In the genomic region with DNA sequence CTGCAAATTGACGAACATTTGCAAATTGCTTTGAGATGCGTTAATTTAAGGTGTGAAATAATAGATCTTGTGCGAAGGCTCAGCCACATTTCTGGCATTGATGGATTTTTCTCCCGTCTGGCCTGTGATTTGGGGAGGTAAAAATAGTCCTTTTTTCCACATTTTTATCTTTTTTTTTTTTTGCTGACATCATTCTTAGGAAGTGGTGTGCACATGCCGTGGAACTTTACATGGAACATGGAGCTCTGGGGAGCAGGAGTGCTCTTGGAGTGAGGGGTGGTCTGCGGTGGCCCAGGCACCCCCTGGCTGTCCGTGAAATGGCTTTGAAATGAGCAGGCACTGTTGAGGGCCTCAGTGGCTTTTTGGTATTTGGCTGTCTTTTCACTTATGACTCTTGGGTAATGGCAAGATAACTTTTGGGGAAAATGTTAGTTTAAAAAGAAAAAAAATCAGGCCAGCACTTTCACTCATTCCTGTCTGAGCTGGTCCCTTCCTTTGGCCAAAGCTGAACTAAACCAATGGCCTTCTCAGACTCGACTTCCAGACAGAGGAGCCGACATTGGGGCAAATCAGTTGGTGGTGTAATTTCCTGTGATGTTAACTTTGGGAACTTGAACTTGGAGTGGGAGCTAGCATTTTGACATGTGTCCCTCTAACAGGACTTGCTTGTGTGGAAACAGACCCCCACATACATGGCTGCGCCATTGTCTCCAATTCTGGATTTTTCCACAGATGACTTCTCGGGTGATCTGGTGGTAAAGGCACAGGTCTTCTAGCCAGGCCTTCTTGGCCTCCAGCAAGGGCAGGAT, we compare ENCODE assay signal across 9 cellular contexts. TPM values are rescaled to one million over a fixed set of nuclear protein-coding genes. Genes with fewer than 3 reads are reported as not detected.
DNase-seq lines count a peak whose midpoint lies in the region; TF ChIP-seq lines count a peak whose summit lies in the region.
"Had no signal": no experiment of that assay in that cellular context is flagged by ENCODE, and none has a peak within 500 bp of the region (broad histone marks: within the 10 kb centered on the region; RNA-seq: fewer than 3 reads in every experiment).

No MANE protein-coding gene starts in this region.

- WGBS in transverse colon (ENCODE audit: low coverage in 1 of 2), 2 donors = 79 to 91% methylated on average over 7 to 11 of the region's 11 CpGs
- 74 to 83% (median 75%) methylated on average over 11 of the region's 11 CpGs for WGBS in ovary, 3 donors

- H3K9ac ChIP-seq in muscle layer of colon (ENCODE audit: low read length) = no peak overlapping the region

- no peak for DNase-seq in NB4 (ENCODE audit: low read depth)
- no peak for DNase-seq in transverse colon
- DNase-seq in foreskin melanocyte = no peak
- no peak for DNase-seq in hypothalamus (lab: John Stamatoyannopoulos, UW)
- DNase-seq in ovary = no peak
- no peak for DNase-seq in NCI-H146 treated with DMSO at 0.1 percent for 48 hours (lab: John Stamatoyannopoulos, UW; ENCODE audit: unreplicated experiment)
- DNase-seq: stimulated activated CD4-positive, alpha-beta T cell treated with anti-CD3 and anti-CD28 coated beads, Interleukin-1b, Interleukin-23, amount 100 ng/mL, for 48 hours had no signal

- H3K27ac ChIP-seq in cingulate gyrus (ENCODE audit: low read depth, low read length) (peak overlapping the region; percentile 60), muscle layer of colon (ENCODE audit: low read depth, low read length) (peak overlapping the region; percentile 4), transverse colon (peak overlapping the region; percentile 83 to 95 (median 92)), ovary (no peak overlapping the region)

- in situ Hi-C loops in transverse colon (cut with MboI; ENCODE audit: low pct_ligation_motif_present in 1 of 4, low pct_unique_long_range_greater_than_20kb in 1 of 4, low sequenced_read_pairs in 3 of 4) = no loop called here

- intact Hi-C loops in transverse colon (cut with DNase I; ENCODE audit: low total_unique reads) = no loop called here
- intact Hi-C loops in ovary (cut with DNase I) = no loop called here

- TF ChIP-seq EP300 in transverse colon (IDR thresholded peaks at IDR 0.05; ENCODE audit: low read depth) (no peak), ovary (IDR thresholded peaks at IDR 0.05) (no peak)

- peak overlapping the region; percentile 32 for H3K4me3 ChIP-seq in NB4 (ENCODE audit: low read depth, low read length)
- H3K4me3 ChIP-seq in muscle layer of colon (ENCODE audit: low read depth in 1 of 2, low read length in 2 of 2) = no peak overlapping the region
- no peak overlapping the region for H3K4me3 ChIP-seq in transverse colon
- no peak overlapping the region for H3K4me3 ChIP-seq in ovary

- no peaks in the 10 kb centered on the region for H3K9me3 ChIP-seq in muscle layer of colon (ENCODE audit: low read length)
- no peaks in the 10 kb centered on the region for H3K9me3 ChIP-seq in transverse colon
- H3K9me3 ChIP-seq in ovary = no peaks in the 10 kb centered on the region

- TF ChIP-seq POLR2A in NB4 (IDR thresholded peaks at IDR 0.05; ENCODE audit: extremely low read depth, insufficient read length) = no peak
- TF ChIP-seq POLR2A in transverse colon (IDR thresholded peaks at IDR 0.05) = no peak
- no peak for TF ChIP-seq POLR2A in ovary (IDR thresholded peaks at IDR 0.05)

- TF ChIP-seq CTCF in NB4 (IDR thresholded peaks at IDR 0.05; ENCODE audit: low read depth, low read length) = no peak
- no peak for TF ChIP-seq CTCF in transverse colon (IDR thresholded peaks at IDR 0.05)
- no peak for TF ChIP-seq CTCF in ovary (IDR thresholded peaks at IDR 0.05)

- no peaks in the 10 kb centered on the region for H3K36me3 ChIP-seq in muscle layer of colon (ENCODE audit: insufficient read depth, low read length)
- H3K36me3 ChIP-seq in transverse colon = no peaks in the 10 kb centered on the region
- no peaks in the 10 kb centered on the region for H3K36me3 ChIP-seq in ovary

- H3K4me1 ChIP-seq in muscle layer of colon (ENCODE audit: insufficient read depth, low read length) (peaks cover 53% of the 10 kb centered on the region), transverse colon (peaks cover 26 to 83% (median 58%) of the 10 kb centered on the region in 4 donors), ovary (ENCODE audit: insufficient read depth) (peaks cover 21% of the 10 kb centered on the region)

- H3K27me3 ChIP-seq in muscle layer of colon (ENCODE audit: control insufficient read depth in 1 of 2, insufficient read depth in 2 of 2, low read length in 2 of 2) (no peaks in the 10 kb centered on the region), transverse colon (no peaks in the 10 kb centered on the region), ovary (no peaks in the 10 kb centered on the region)

RNA-seq across cellular contexts. Expression of a gene that starts 4.2 kb away (rescaled TPM):
- total RNA-seq in transverse colon = 10 to 100 TPM; 12.3 to 31.1 (median 21.6) TPM
- total RNA-seq in ovary = 10 to 100 TPM in 5 of 7 donors, 1 to 10 TPM in 2; 7.2 to 45.1 (median 22.8) TPM
- 10 to 100 TPM in 1 of 2 donors, 1 to 10 TPM in 1; 7.6 to 23.0 TPM for polyA plus RNA-seq in ovary

Comparison
In these comparisons a context has a peak if more than half of its experiments do, and no peak if none do; other contexts are left out.
1. H3K27ac ChIP-seq: peak in cingulate gyrus (single experiment), muscle layer of colon (single experiment) and transverse colon (4 of 4); none in ovary (0 of 2).